In the genomic region with DNA sequence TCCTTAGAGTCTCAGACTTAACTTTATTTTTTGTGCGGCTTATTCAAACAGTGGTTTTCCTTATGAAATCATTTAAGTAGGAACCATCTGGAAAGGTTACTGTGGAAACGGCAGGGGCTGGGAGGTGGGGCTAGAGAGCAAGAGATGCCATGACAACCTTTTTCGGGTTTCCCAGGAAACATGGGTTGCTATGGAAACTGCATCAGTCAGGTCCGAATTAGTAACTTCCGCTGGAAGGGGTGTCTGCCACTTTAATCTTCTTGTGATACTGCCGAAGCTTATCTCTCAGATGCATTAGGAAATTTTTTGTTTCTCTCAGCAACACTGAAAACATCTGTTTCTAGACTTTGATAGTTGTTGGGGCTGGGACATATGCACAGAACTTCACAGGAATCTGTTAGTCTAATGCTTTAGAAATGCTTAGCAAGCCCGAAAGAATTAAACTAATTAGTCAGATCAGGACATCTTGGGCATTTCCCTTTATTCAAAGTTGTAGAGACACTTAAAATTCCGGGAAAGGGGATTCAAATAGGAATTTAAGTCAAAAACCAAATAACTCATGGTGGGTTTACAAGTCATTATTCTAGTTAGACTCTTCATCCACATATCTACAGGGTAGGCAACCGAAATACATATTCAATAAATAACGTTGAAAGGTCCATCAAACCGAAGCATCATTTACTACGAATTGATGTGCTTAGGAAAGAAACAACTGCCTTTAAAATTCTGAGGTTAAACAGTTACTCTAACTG, we compare ENCODE assay signal across 8 cellular contexts. TPM values are rescaled to one million over a fixed set of nuclear protein-coding genes. Genes with fewer than 3 reads are reported as not detected.
DNase-seq lines count a peak whose midpoint lies in the region; ATAC-seq and TF ChIP-seq lines count a peak whose summit lies in the region.

No MANE protein-coding gene starts in this region.

- no peak for TF ChIP-seq CTCF in GM12864 (IDR thresholded peaks at IDR 0.05; ENCODE audit: low read depth, low read length, missing control alignments)
- TF ChIP-seq CTCF in omental fat pad (IDR thresholded peaks at IDR 0.05), result no peak

- no peak overlapping the region for H3K23ac ChIP-seq in mesendoderm (ENCODE audit: low read length)

- H3K79me1 ChIP-seq in mesendoderm (ENCODE audit: low read length), result no peaks in the 10 kb centered on the region

- no peaks in the 10 kb centered on the region for H3K27me3 Mint-ChIP-seq in activated T-helper 2 cell treated with anti-CD3 and anti-CD28 coated beads, Interferon-gamma antibody, Interleukin-2, Interleukin-4, amounts not matched to agents 10 μg/mL and 5 μg/mL and 100 μg/mL, durations not matched to agents 14 hours and 24 hours and 36 hours (ENCODE audit: low read depth)

- no CpG with 5 or more reads among the region's 12 CpGs for WGBS in mesendoderm (ENCODE audit: extremely low coverage, insufficient coverage, low lambda C conversion rate)

- no peak overlapping the region for H2BK15ac ChIP-seq in mesendoderm (replicated peaks; ENCODE audit: low read depth)

- no peaks in the 10 kb centered on the region for H3K36me3 ChIP-seq in mesendoderm (ENCODE audit: control insufficient read depth, insufficient read depth, low read length)

- H3K9me3 Mint-ChIP-seq in activated T-helper 2 cell treated with anti-CD3 and anti-CD28 coated beads, Interferon-gamma antibody, Interleukin-2, Interleukin-4, amounts not matched to agents 10 μg/mL and 5 μg/mL and 100 μg/mL, durations not matched to agents 14 hours and 24 hours and 36 hours, result no peaks in the 10 kb centered on the region

- H4K5ac ChIP-seq in mesendoderm (ENCODE audit: low read length), result no peak overlapping the region

- H2BK120ac ChIP-seq in mesendoderm (ENCODE audit: low read depth, low read length), result no peak overlapping the region

- no peak overlapping the region for H3K27ac ChIP-seq in mesendoderm (ENCODE audit: low read depth, low read length)

- no peak overlapping the region for H2BK5ac ChIP-seq in mesendoderm (ENCODE audit: low read length)

- H3K4me3 Mint-ChIP-seq in activated T-helper 2 cell treated with anti-CD3 and anti-CD28 coated beads, Interferon-gamma antibody, Interleukin-2, Interleukin-4, amounts not matched to agents 10 μg/mL and 5 μg/mL and 100 μg/mL, durations not matched to agents 14 hours and 24 hours and 36 hours (ENCODE audit: low read depth), result peak overlapping the region; percentile 98

- ATAC-seq in stimulated activated naive CD8-positive, alpha-beta T cell treated with anti-CD3 and anti-CD28 coated beads, Interleukin-15, Interleukin-2, amounts not matched to agents 100 U/mL and 50 U/mL, for 24 hours, result peak; percentile 48
- ATAC-seq in omental fat pad (ENCODE audit: low FRiP score), result no peak

- peaks cover 26% of the 10 kb centered on the region for H3K27me3 ChIP-seq in mesendoderm (ENCODE audit: insufficient read depth, low read length, poor library complexity)

- no peak overlapping the region for H3K4me2 ChIP-seq in mesendoderm (ENCODE audit: low read length)

- H3K56ac ChIP-seq in mesendoderm (ENCODE audit: low read length), result no peak overlapping the region

- H3K27ac Mint-ChIP-seq in activated T-helper 2 cell treated with anti-CD3 and anti-CD28 coated beads, Interferon-gamma antibody, Interleukin-2, Interleukin-4, amounts not matched to agents 10 μg/mL and 5 μg/mL and 100 μg/mL, durations not matched to agents 14 hours and 24 hours and 36 hours, result peak overlapping the region; percentile 90

- no peak overlapping the region for H2AK5ac ChIP-seq in mesendoderm (ENCODE audit: low read length)

- peak; percentile 49 for DNase-seq in GM12864 (ENCODE audit: low read depth)
- peak; percentile 91 for DNase-seq in NCI-H748 treated with DMSO at 0.1 percent for 48 hours (lab: John Stamatoyannopoulos, UW)
- peak; percentile 75 for DNase-seq in activated T-helper 2 cell treated with anti-CD3 and anti-CD28 coated beads, Interferon-gamma antibody, Interleukin-2, Interleukin-4, amounts not matched to agents 10 μg/mL and 5 μg/mL and 100 μg/mL, durations not matched to agents 14 hours and 24 hours and 36 hours (ENCODE audit: low spot score)
- peak; percentile 87 for DNase-seq in mesendoderm
- DNase-seq in stimulated activated naive CD8-positive, alpha-beta T cell treated with anti-CD3 and anti-CD28 coated beads, Interleukin-15, Interleukin-2, amounts not matched to agents 100 U/mL and 50 U/mL, for 24 hours, result peak; percentile 70
- no peak for DNase-seq in HuH-7 (ENCODE audit: low spot score)
- DNase-seq in omental fat pad (ENCODE audit: low spot score), result no peak
- no peak for DNase-seq in T1000 (lab: John Stamatoyannopoulos, UW)

- H3K4me3 ChIP-seq in GM12864 (ENCODE audit: low read depth, low read length) (peak overlapping the region; percentile 66), mesendoderm (ENCODE audit: low read length) (no peak overlapping the region)

- H3K4ac ChIP-seq in mesendoderm (ENCODE audit: low read depth, low read length), result no peak overlapping the region

- H3K18ac ChIP-seq in mesendoderm (ENCODE audit: low read length), result no peak overlapping the region

- H3K4me1 Mint-ChIP-seq in activated T-helper 2 cell treated with anti-CD3 and anti-CD28 coated beads, Interferon-gamma antibody, Interleukin-2, Interleukin-4, amounts not matched to agents 10 μg/mL and 5 μg/mL and 100 μg/mL, durations not matched to agents 14 hours and 24 hours and 36 hours (ENCODE audit: low read depth), result peaks cover 58% of the 10 kb centered on the region

- no peak overlapping the region for H3K9ac ChIP-seq in mesendoderm (ENCODE audit: low read length)

- H3K36me3 Mint-ChIP-seq in activated T-helper 2 cell treated with anti-CD3 and anti-CD28 coated beads, Interferon-gamma antibody, Interleukin-2, Interleukin-4, amounts not matched to agents 10 μg/mL and 5 μg/mL and 100 μg/mL, durations not matched to agents 14 hours and 24 hours and 36 hours (ENCODE audit: low read depth), result peaks cover 42% of the 10 kb centered on the region

- intact Hi-C loops in activated T-helper 2 cell treated with anti-CD3 and anti-CD28 coated beads, Interferon-gamma antibody, Interleukin-2, Interleukin-4, amounts not matched to agents 10 μg/mL and 5 μg/mL and 100 μg/mL, durations not matched to agents 14 hours and 24 hours and 36 hours (cut with micrococcal nuclease), result loop anchor here (1.0 to 10.0 kb wide), 13 partner anchors 25 to 1073 kb away; a partner anchor contains a TSS

- no peaks in the 10 kb centered on the region for H3K79me2 ChIP-seq in mesendoderm (ENCODE audit: control insufficient read depth, insufficient read depth, low read length)

- H4K8ac ChIP-seq in mesendoderm (ENCODE audit: low read depth, low read length), result no peak overlapping the region

- H3K4me1 ChIP-seq in mesendoderm (ENCODE audit: control insufficient read depth, low read depth, low read length), result no peaks in the 10 kb centered on the region

RNA-seq across cellular contexts. Expression of a gene that starts 2.6 kb away (rescaled TPM):
- 24.0 and 24.4 TPM in 2 replicates for total RNA-seq in activated T-helper 2 cell treated with anti-CD3 and anti-CD28 coated beads, Interferon-gamma antibody, Interleukin-2, Interleukin-4, amounts not matched to agents 10 μg/mL and 5 μg/mL and 100 μg/mL, durations not matched to agents 14 hours and 24 hours and 36 hours
- 0.20 TPM for polyA plus RNA-seq in mesendoderm (2013, experiment 1 of 2)
- 0.18 TPM for polyA plus RNA-seq in mesendoderm (2013, experiment 2 of 2)
- total RNA-seq in omental fat pad, result 1 to 10 TPM; 1.2 to 5.3 (median 3.3) TPM

Comparison
In these comparisons a context has a peak if more than half of its experiments do, and no peak if none do; other contexts are left out.
1. DNase-seq: peak in GM12864 (single experiment), NCI-H748 treated with DMSO at 0.1 percent for 48 hours (single experiment), activated T-helper 2 cell treated with anti-CD3 and anti-CD28 coated beads, Interferon-gamma antibody, Interleukin-2, Interleukin-4, amounts not matched to agents 10 μg/mL and 5 μg/mL and 100 μg/mL, durations not matched to agents 14 hours and 24 hours and 36 hours (single experiment), mesendoderm (single experiment) and stimulated activated naive CD8-positive, alpha-beta T cell treated with anti-CD3 and anti-CD28 coated beads, Interleukin-15, Interleukin-2, amounts not matched to agents 100 U/mL and 50 U/mL, for 24 hours (single experiment); none in HuH-7 (single experiment), omental fat pad (single experiment) and T1000 (single experiment).